Comparison of ENCODE assay signal across 9 cellular contexts in the genomic region with DNA sequence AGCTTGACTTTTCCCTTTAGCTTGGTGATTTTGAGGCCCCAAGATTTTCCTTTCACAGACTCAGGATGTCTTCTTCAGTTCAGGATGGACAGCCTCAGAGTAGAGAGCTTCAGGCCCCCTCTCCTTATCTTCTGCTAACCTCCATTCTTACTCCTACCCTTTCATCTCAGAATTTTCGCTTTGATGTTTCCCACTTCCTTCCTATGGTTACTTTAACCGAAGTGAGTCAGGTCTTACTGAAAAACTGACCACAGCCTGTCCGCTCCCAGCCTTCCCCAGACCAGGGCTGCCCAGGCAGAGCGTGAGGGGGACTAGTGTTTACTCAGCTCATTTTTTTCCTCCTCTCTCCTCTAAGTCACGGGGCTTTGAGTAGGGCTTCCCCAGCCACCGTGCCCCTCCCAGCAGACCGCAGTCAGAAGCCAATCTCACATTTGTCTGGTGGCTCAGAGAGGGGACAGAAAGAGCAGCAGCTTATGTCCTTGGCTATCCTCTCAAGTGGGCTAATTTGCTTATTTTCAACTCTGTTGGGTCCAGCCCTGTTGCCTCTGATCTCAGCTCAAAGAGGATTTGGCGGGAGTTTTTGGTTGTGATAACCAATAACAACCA. TPM values are rescaled to one million over a fixed set of nuclear protein-coding genes. Genes with fewer than 3 reads are reported as not detected.
DNase-seq lines count a peak whose midpoint lies in the region; ATAC-seq and TF ChIP-seq lines count a peak whose summit lies in the region.
"Had no signal": no experiment of that assay in that cellular context is flagged by ENCODE, and none has a peak within 500 bp of the region (broad histone marks: within the 10 kb centered on the region; RNA-seq: fewer than 3 reads in every experiment).

No MANE protein-coding gene starts in this region.

- no peaks in the 10 kb centered on the region for H3K9me3 Mint-ChIP-seq in T-cell
- no peaks in the 10 kb centered on the region for H3K9me3 Mint-ChIP-seq in memory B cell
- no peaks in the 10 kb centered on the region for H3K9me3 Mint-ChIP-seq in stimulated activated memory B cell treated with anti-CD40 and anti-IgM and Interleukin-4, amounts not matched to agents 10 μg/mL and 1 μg/mL and 100 μg/mL, for 72 hours
- H3K9me3 Mint-ChIP-seq in mesothelial cell of epicardium: peaks cover 10% of the 10 kb centered on the region

- ATAC-seq in GM18870 (IDR thresholded peaks at IDR 0.05; ENCODE audit: unreplicated experiment) (peak; percentile 60), HG03097 (IDR thresholded peaks at IDR 0.05; ENCODE audit: low FRiP score, unreplicated experiment) (peak; percentile 41), T-cell (replicated peaks in 1 of 4) (peak; percentile 81 to 85 (median 84)), memory B cell (ENCODE audit: low read depth) (peak; percentile 91)
- ATAC-seq in stimulated activated memory B cell treated with anti-CD40 and anti-IgM and Interleukin-4, amounts not matched to agents 10 μg/mL and 1 μg/mL and 100 μg/mL, for 72 hours: peak; percentile 86
- ATAC-seq: body of pancreas had no signal

- H3K4me1 Mint-ChIP-seq in T-cell: peaks cover 64 to 75% (median 69%) of the 10 kb centered on the region in 3 donors
- H3K4me1 Mint-ChIP-seq in memory B cell: peaks cover 37% of the 10 kb centered on the region
- H3K4me1 Mint-ChIP-seq in stimulated activated memory B cell treated with anti-CD40 and anti-IgM and Interleukin-4, amounts not matched to agents 10 μg/mL and 1 μg/mL and 100 μg/mL, for 72 hours: peaks cover 48% of the 10 kb centered on the region
- H3K4me1 Mint-ChIP-seq in mesothelial cell of epicardium: peaks cover 18% of the 10 kb centered on the region

- H3K27ac Mint-ChIP-seq in T-cell (peak overlapping the region; percentile 2 to 40), memory B cell (peak overlapping the region; percentile 15), mesothelial cell of epicardium (no peak overlapping the region)
- H3K27ac Mint-ChIP-seq in stimulated activated memory B cell treated with anti-CD40 and anti-IgM and Interleukin-4, amounts not matched to agents 10 μg/mL and 1 μg/mL and 100 μg/mL, for 72 hours: no peak overlapping the region

- POLR2A ChIA-PET in T-cell (lab: Charles Lee): interaction anchor here (0.5 to 1.0 kb wide), 4 partner anchors 21 to 38 kb away, joined by 3 to 4 read pairs (median 4); no protein-coding TSS in a partner anchor

- DNase-seq in T-cell (peak; percentile 39 to 78 (median 66)), memory B cell (ENCODE audit: low spot score in 2 of 2) (peak in 1 of 2 donors; percentile 41), mesothelial cell of epicardium (ENCODE audit: low spot score in 2 of 2, unreplicated experiment in 2 of 2) (no peak), SW 1271 (lab: John Stamatoyannopoulos, UW) (no peak)
- peak; percentile 25 for DNase-seq in activated naive CD8-positive, alpha-beta T cell treated with anti-CD3 and anti-CD28 coated beads, Interleukin-2, amount 50 U/mL, for 16 hours (ENCODE audit: low read depth, low spot score)

- H3K36me3 Mint-ChIP-seq in T-cell (no peaks in the 10 kb centered on the region), memory B cell (no peaks in the 10 kb centered on the region), mesothelial cell of epicardium (no peaks in the 10 kb centered on the region)
- no peaks in the 10 kb centered on the region for H3K36me3 Mint-ChIP-seq in stimulated activated memory B cell treated with anti-CD40 and anti-IgM and Interleukin-4, amounts not matched to agents 10 μg/mL and 1 μg/mL and 100 μg/mL, for 72 hours

- CTCF ChIA-PET in T-cell (lab: Charles Lee): interaction anchor here (0.6 to 2.8 kb wide), 13 partner anchors 9 to 1077 kb away, joined by 3 to 16 read pairs (median 5); no protein-coding TSS in a partner anchor

- TF ChIP-seq CTCF in mesothelial cell of epicardium (IDR thresholded peaks at IDR 0.05; ENCODE audit: unreplicated experiment): no peak

- H3K27me3 Mint-ChIP-seq in T-cell: no peaks in the 10 kb centered on the region
- H3K27me3 Mint-ChIP-seq in memory B cell: no peaks in the 10 kb centered on the region
- H3K27me3 Mint-ChIP-seq in stimulated activated memory B cell treated with anti-CD40 and anti-IgM and Interleukin-4, amounts not matched to agents 10 μg/mL and 1 μg/mL and 100 μg/mL, for 72 hours: peaks cover 9% of the 10 kb centered on the region
- peaks cover 9% of the 10 kb centered on the region for H3K27me3 Mint-ChIP-seq in mesothelial cell of epicardium (ENCODE audit: low read depth)

- H3K4me3 Mint-ChIP-seq in T-cell: peak overlapping the region; percentile 41 to 65 (median 58)
- peak overlapping the region; percentile 35 for H3K4me3 Mint-ChIP-seq in memory B cell
- H3K4me3 Mint-ChIP-seq in stimulated activated memory B cell treated with anti-CD40 and anti-IgM and Interleukin-4, amounts not matched to agents 10 μg/mL and 1 μg/mL and 100 μg/mL, for 72 hours: no peak overlapping the region
- H3K4me3 Mint-ChIP-seq in mesothelial cell of epicardium: no peak overlapping the region

RNA-seq across cellular contexts. Expression of gene IL19, which starts 4.2 kb away (rescaled TPM):
- total RNA-seq in T-cell (not detected), mesothelial cell of epicardium (not detected in 3 replicates)
- total RNA-seq: body of pancreas had no signal

RNA-seq across cellular contexts. Expression of gene IL10, which starts 5.9 kb away (rescaled TPM):
- total RNA-seq in T-cell (1 to 10 TPM in 1 of 5 donors, under 1 TPM in 2, not detected in 2; 0.19 to 1.1 (median 0.26) TPM), mesothelial cell of epicardium (not detected in 3 replicates)

Comparison
In these comparisons a context has a peak if more than half of its experiments do, and no peak if none do; other contexts are left out.
1. ATAC-seq: peak in every context shown above with its lines; median percentile 91 in memory B cell; 86 in stimulated activated memory B cell treated with anti-CD40 and anti-IgM and Interleukin-4, amounts not matched to agents 10 μg/mL and 1 μg/mL and 100 μg/mL, for 72 hours; 84 in T-cell; 60 in GM18870; 41 in HG03097.
2. DNase-seq: peak in T-cell (34 of 34) and activated naive CD8-positive, alpha-beta T cell treated with anti-CD3 and anti-CD28 coated beads, Interleukin-2, amount 50 U/mL, for 16 hours (single experiment); none in mesothelial cell of epicardium (0 of 2) and SW 1271 (0 of 2).
3. H3K27ac Mint-ChIP-seq: peak in T-cell (2 of 2) and memory B cell (single experiment); none in stimulated activated memory B cell treated with anti-CD40 and anti-IgM and Interleukin-4, amounts not matched to agents 10 μg/mL and 1 μg/mL and 100 μg/mL, for 72 hours (single experiment) and mesothelial cell of epicardium (single experiment).
4. H3K4me3 Mint-ChIP-seq: peak in T-cell (3 of 3) and memory B cell (single experiment); none in stimulated activated memory B cell treated with anti-CD40 and anti-IgM and Interleukin-4, amounts not matched to agents 10 μg/mL and 1 μg/mL and 100 μg/mL, for 72 hours (single experiment) and mesothelial cell of epicardium (single experiment).